In genomic region chr6:43091020-43091419, GRCh38 we compare ENCODE assay signal across 16 cellular contexts. TPM values are rescaled to one million over a fixed set of nuclear protein-coding genes. Genes with fewer than 3 reads are reported as not detected.
DNase-seq lines count a peak whose midpoint lies in the region; ATAC-seq, FAIRE-seq and TF ChIP-seq lines count a peak whose summit lies in the region.
"Had no signal": no experiment of that assay in that cellular context is flagged by ENCODE, and none has a peak within 500 bp of the region (broad histone marks: within the 10 kb centered on the region; RNA-seq: fewer than 3 reads in every experiment).

No MANE protein-coding gene starts in this region.

- H3K27ac ChIP-seq in HEK293 (ENCODE audit: extremely low read depth, low read depth, low read length) (peak overlapping the region; percentile 75), body of pancreas (peak overlapping the region in 3 of 4 donors; percentile 75 to 80 (median 77)), lower lobe of right lung (peak overlapping the region; percentile 86), thyroid gland (peak overlapping the region; percentile 71 to 93 (median 77)), transverse colon (no peak overlapping the region), dorsolateral prefrontal cortex (peak overlapping the region in 1 of 59 donors; percentile 43), kidney (ENCODE audit: low read depth in 2 of 2, low read length in 2 of 2) (no peak overlapping the region)
- H3K27ac ChIP-seq: HL-60 had no signal

- intact Hi-C loops in body of pancreas (cut with DNase I) = no loop called here
- intact Hi-C loops in lower lobe of right lung (cut with DNase I) = no loop called here
- intact Hi-C loops in thyroid gland (cut with DNase I) = no loop called here
- intact Hi-C loops in transverse colon (cut with DNase I; ENCODE audit: low total_unique reads) = no loop called here
- intact Hi-C loops in dorsolateral prefrontal cortex (cut with DNase I) = no loop called here
- intact Hi-C loops in kidney (cut with DNase I) = no loop called here

- no peak for TF ChIP-seq POLR2A in body of pancreas (IDR thresholded peaks at IDR 0.05)
- TF ChIP-seq POLR2A in thyroid gland (IDR thresholded peaks at IDR 0.05) = no peak
- TF ChIP-seq POLR2A in transverse colon (IDR thresholded peaks at IDR 0.05) = no peak

- CTCF ChIA-PET in HEK293 (lab: Yijun Ruan, JAX) = interaction anchor here (0.6 to 1.6 kb wide), 6 partner anchors 9 to 428 kb away, joined by 3 to 4 read pairs (median 4); partner anchors contain the start of gene DNPH1

- H3K36me3 ChIP-seq in HEK293 (ENCODE audit: control insufficient read depth in 2 of 2, insufficient read depth in 1 of 2, low read length in 2 of 2) (no peaks in the 10 kb centered on the region), body of pancreas (replicated peaks in 1 of 2; ENCODE audit: insufficient read depth in 1 of 2, low read depth in 2 of 2) (no peaks in the 10 kb centered on the region), lower lobe of right lung (no peaks in the 10 kb centered on the region), thyroid gland (no peaks in the 10 kb centered on the region), transverse colon (no peaks in the 10 kb centered on the region), kidney (ENCODE audit: control insufficient read depth in 1 of 2, insufficient read depth in 2 of 2, low read length in 2 of 2) (no peaks in the 10 kb centered on the region)
- H3K36me3 ChIP-seq: ovary had no signal

- in situ Hi-C loops in transverse colon (cut with MboI; ENCODE audit: low pct_ligation_motif_present in 1 of 4, low pct_unique_long_range_greater_than_20kb in 1 of 4, low sequenced_read_pairs in 3 of 4) = no loop called here

- H3K4me1 ChIP-seq in HEK293 (ENCODE audit: control insufficient read depth, insufficient read depth, low read length) (peaks cover 43% of the 10 kb centered on the region), body of pancreas (peaks cover 27% of the 10 kb centered on the region), lower lobe of right lung (peaks cover 71% of the 10 kb centered on the region), thyroid gland (peaks cover 28 to 42% of the 10 kb centered on the region in 2 donors), transverse colon (peaks cover 0 to 6% (median 3%) of the 10 kb centered on the region in 4 donors), kidney (ENCODE audit: control insufficient read depth in 1 of 2, insufficient read depth in 1 of 2, low read depth in 1 of 2, low read length in 2 of 2) (peaks cover 9 to 11% of the 10 kb centered on the region in 2 donors)

- TF ChIP-seq EP300 in transverse colon (IDR thresholded peaks at IDR 0.05; ENCODE audit: low read depth) = no peak

- DNase-seq in body of pancreas (no peak), lower lobe of right lung (no peak), thyroid gland (no peak), transverse colon (no peak), dorsolateral prefrontal cortex (no peak), kidney (no peak), NCI-H187 treated with DMSO at 0.1 percent for 48 hours (lab: John Stamatoyannopoulos, UW) (no peak)
- DNase-seq: activated CD4-positive, alpha-beta T cell treated with anti-CD3 and anti-CD28 coated beads for 4 hours; activated T-cell treated with anti-CD3 and anti-CD28 coated beads for 4 hours; foreskin melanocyte; NCI-H1105 treated with DMSO at 0.1 percent for 48 hours; ovary; SHP77; stimulated activated naive CD4-positive, alpha-beta T cell had no signal

- H3K4me3 ChIP-seq in HEK293 (ENCODE audit: low read depth, low read length) (no peak overlapping the region), body of pancreas (no peak overlapping the region), lower lobe of right lung (no peak overlapping the region), thyroid gland (replicated peaks in 1 of 3) (no peak overlapping the region), transverse colon (no peak overlapping the region), dorsolateral prefrontal cortex (no peak overlapping the region), kidney (ENCODE audit: low read length in 2 of 2) (no peak overlapping the region)
- H3K4me3 ChIP-seq: ovary had no signal

- POLR2A ChIA-PET in HEK293 (lab: Yijun Ruan, JAX) = no interaction called here

- no peak for FAIRE-seq in kidney (lab: Jason Lieb, UNC)

- no peak overlapping the region for H3K9ac ChIP-seq in kidney (ENCODE audit: low read length in 2 of 2)

- no peaks in the 10 kb centered on the region for H3K27me3 ChIP-seq in body of pancreas
- no peaks in the 10 kb centered on the region for H3K27me3 ChIP-seq in lower lobe of right lung (ENCODE audit: low read depth)
- no peaks in the 10 kb centered on the region for H3K27me3 ChIP-seq in thyroid gland
- H3K27me3 ChIP-seq in transverse colon = no peaks in the 10 kb centered on the region
- H3K27me3 ChIP-seq in dorsolateral prefrontal cortex = no peaks in the 10 kb centered on the region
- H3K27me3 ChIP-seq: ovary had no signal

- no peaks in the 10 kb centered on the region for H3K9me3 ChIP-seq in HEK293 (ENCODE audit: control insufficient read depth, insufficient read depth, low read depth, low read length)
- no peaks in the 10 kb centered on the region for H3K9me3 ChIP-seq in body of pancreas
- no peaks in the 10 kb centered on the region for H3K9me3 ChIP-seq in lower lobe of right lung
- no peaks in the 10 kb centered on the region for H3K9me3 ChIP-seq in thyroid gland
- no peaks in the 10 kb centered on the region for H3K9me3 ChIP-seq in transverse colon
- H3K9me3 ChIP-seq in kidney (ENCODE audit: control insufficient read depth in 1 of 2, low read length in 2 of 2) = no peaks in the 10 kb centered on the region
- H3K9me3 ChIP-seq: ovary had no signal

- ATAC-seq in body of pancreas = no peak
- no peak for ATAC-seq in lower lobe of right lung

- no peak for TF ChIP-seq CTCF in HEK293 (tag by site-specific recombination; IDR thresholded peaks at IDR 0.05)
- TF ChIP-seq CTCF in body of pancreas (IDR thresholded peaks at IDR 0.05) = no peak
- no peak for TF ChIP-seq CTCF in lower lobe of right lung (IDR thresholded peaks at IDR 0.05)
- TF ChIP-seq CTCF in thyroid gland (IDR thresholded peaks at IDR 0.05) = no peak
- TF ChIP-seq CTCF in transverse colon (IDR thresholded peaks at IDR 0.05) = no peak
- no peak for TF ChIP-seq CTCF in dorsolateral prefrontal cortex (IDR thresholded peaks at IDR 0.05 in 54 of 56, conservative IDR thresholded peaks at IDR 0.05 in 2 of 56; ENCODE audit: low read depth in 1 of 56, partially characterized antibody in 56 of 56)
- TF ChIP-seq CTCF in kidney (IDR thresholded peaks at IDR 0.05; ENCODE audit: borderline replicate concordance, extremely low read depth, insufficient read depth) = no peak

- 70 to 80% methylated on average over 5 of the region's 5 CpGs for WGBS in body of pancreas, 2 donors
- WGBS in thyroid gland, 2 donors = 67 to 72% methylated on average over 5 of the region's 5 CpGs
- WGBS in transverse colon (ENCODE audit: low coverage in 1 of 2), 2 donors = 83 to 93% methylated on average over 3 to 5 of the region's 5 CpGs

TF ChIP-seq in HEK293, 187 proteins besides CTCF, POLR2A, EP300 and RAD21 (continues in another document):
- TF ChIP-seq, protein P1, sequence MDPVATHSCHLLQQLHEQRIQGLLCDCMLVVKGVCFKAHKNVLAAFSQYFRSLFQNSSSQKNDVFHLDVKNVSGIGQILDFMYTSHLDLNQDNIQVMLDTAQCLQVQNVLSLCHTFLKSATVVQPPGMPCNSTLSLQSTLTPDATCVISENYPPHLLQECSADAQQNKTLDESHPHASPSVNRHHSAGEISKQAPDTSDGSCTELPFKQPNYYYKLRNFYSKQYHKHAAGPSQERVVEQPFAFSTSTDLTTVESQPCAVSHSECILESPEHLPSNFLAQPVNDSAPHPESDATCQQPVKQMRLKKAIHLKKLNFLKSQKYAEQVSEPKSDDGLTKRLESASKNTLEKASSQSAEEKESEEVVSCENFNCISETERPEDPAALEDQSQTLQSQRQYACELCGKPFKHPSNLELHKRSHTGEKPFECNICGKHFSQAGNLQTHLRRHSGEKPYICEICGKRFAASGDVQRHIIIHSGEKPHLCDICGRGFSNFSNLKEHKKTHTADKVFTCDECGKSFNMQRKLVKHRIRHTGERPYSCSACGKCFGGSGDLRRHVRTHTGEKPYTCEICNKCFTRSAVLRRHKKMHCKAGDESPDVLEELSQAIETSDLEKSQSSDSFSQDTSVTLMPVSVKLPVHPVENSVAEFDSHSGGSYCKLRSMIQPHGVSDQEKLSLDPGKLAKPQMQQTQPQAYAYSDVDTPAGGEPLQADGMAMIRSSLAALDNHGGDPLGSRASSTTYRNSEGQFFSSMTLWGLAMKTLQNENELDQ (tag by site-specific recombination; IDR thresholded peaks at IDR 0.05; ENCODE audit: low read depth) = no peak

RNA-seq across cellular contexts. Expression of gene PTK7, which starts 14.9 kb away (rescaled TPM):
- 10 to 100 TPM; 26.4 to 28.0 TPM for total RNA-seq in body of pancreas
- 81.0 TPM for total RNA-seq in lower lobe of right lung
- total RNA-seq in thyroid gland = 10 to 100 TPM; 43.8 to 58.9 (median 55.0) TPM
- 10 to 100 TPM in 1 of 4 donors, 1 to 10 TPM in 3; 2.2 to 34.6 (median 6.0) TPM for total RNA-seq in transverse colon
- total RNA-seq in dorsolateral prefrontal cortex = 10 to 100 TPM in 100 of 120 experiments, 1 to 10 TPM in 20; 5.8 to 26.2 (median 13.0) TPM
- 55.2 TPM for total RNA-seq in kidney
- polyA plus RNA-seq in kidney (ENCODE audit: insufficient read depth, low read depth, low replicate concordance) = 26.0 TPM

RNA-seq across cellular contexts. Expression of gene KLC4, which starts 31.6 kb away (rescaled TPM):
- total RNA-seq in body of pancreas (10 to 100 TPM; 19.8 to 33.5 TPM), lower lobe of right lung (45.2 TPM), thyroid gland (10 to 100 TPM; 23.4 to 41.0 (median 30.4) TPM), transverse colon (100 to 1,000 TPM in 3 of 4 donors, 10 to 100 TPM in 1; 91.9 to 296 (median 159) TPM), dorsolateral prefrontal cortex (10 to 100 TPM; 39.5 to 88.4 (median 59.1) TPM), kidney (33.7 TPM)
- 39.0 TPM for polyA plus RNA-seq in kidney (ENCODE audit: insufficient read depth, low read depth, low replicate concordance)

RNA-seq across cellular contexts. Expression of gene MRPL2, which starts 31.8 kb away (rescaled TPM):
- 10 to 100 TPM; 13.5 to 15.2 TPM for total RNA-seq in body of pancreas
- 40.1 TPM for total RNA-seq in lower lobe of right lung
- 10 to 100 TPM; 12.9 to 31.9 (median 17.7) TPM for total RNA-seq in thyroid gland
- total RNA-seq in transverse colon = 10 to 100 TPM in 3 of 4 donors, 1 to 10 TPM in 1; 5.8 to 54.2 (median 34.3) TPM
- 10 to 100 TPM; 30.1 to 96.7 (median 58.0) TPM for total RNA-seq in dorsolateral prefrontal cortex
- 56.6 TPM for total RNA-seq in kidney
- polyA plus RNA-seq in kidney (ENCODE audit: insufficient read depth, low read depth, low replicate concordance) = 127 TPM

RNA-seq across cellular contexts. Expression of gene CUL7, which starts 37.4 kb away (rescaled TPM):
- total RNA-seq in body of pancreas (10 to 100 TPM; 16.3 to 24.4 TPM), lower lobe of right lung (16.1 TPM), thyroid gland (10 to 100 TPM; 20.7 to 39.6 (median 28.6) TPM), transverse colon (10 to 100 TPM; 13.0 to 29.3 (median 15.7) TPM), dorsolateral prefrontal cortex (10 to 100 TPM in 119 of 120 experiments, 1 to 10 TPM in 1; 9.9 to 23.3 (median 17.8) TPM), kidney (24.5 TPM)
- polyA plus RNA-seq in kidney (ENCODE audit: insufficient read depth, low read depth, low replicate concordance) = 10.1 TPM

Comparison
In these comparisons a context has a peak if more than half of its experiments do, and no peak if none do; other contexts are left out.
1. H3K27ac ChIP-seq: peak in HEK293 (single experiment), body of pancreas (3 of 4), lower lobe of right lung (single experiment) and thyroid gland (3 of 3); none in transverse colon (0 of 4) and kidney (0 of 2).